Comparison of ENCODE assay signal across 8 cellular contexts in the genomic region with DNA sequence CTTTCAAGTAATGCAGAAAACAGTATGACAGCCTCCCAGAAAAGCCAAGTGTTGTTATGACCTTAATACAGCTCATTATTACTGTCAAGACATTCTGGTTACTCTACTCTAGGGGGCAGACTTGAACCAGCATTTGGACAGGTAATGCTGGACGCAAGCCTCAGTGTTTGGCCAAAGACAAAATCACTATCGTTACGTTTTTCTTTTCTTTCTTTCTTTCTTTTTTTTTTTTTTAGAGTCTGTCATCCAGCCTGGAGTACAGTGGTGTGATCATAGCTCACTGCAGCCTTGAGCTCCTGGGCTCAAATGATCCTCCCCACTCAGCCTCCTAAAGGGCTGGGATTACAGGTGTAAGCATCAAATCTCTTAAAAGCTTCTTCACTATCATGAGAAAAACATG. TPM values are rescaled to one million over a fixed set of nuclear protein-coding genes. Genes with fewer than 3 reads are reported as not detected.
DNase-seq lines count a peak whose midpoint lies in the region; ATAC-seq and TF ChIP-seq lines count a peak whose summit lies in the region.

No MANE protein-coding gene starts in this region.

- peak; percentile 64 for TF ChIP-seq CTCF in WTC11 (IDR thresholded peaks at IDR 0.05)

- no peak overlapping the region for H3K4me3 Mint-ChIP-seq in WTC11

- DNase-seq in DMS153 treated with DMSO at 0.1 percent for 48 hours (lab: John Stamatoyannopoulos, UW; ENCODE audit: unreplicated experiment) (peak; percentile 13), NCI-H2029 treated with DMSO at 0.1 percent for 48 hours (lab: John Stamatoyannopoulos, UW) (peak; percentile 34), WTC11 (ENCODE audit: low spot score) (no peak), Right ventricle myocardium superior (no peak), pulmonary artery endothelial cell (ENCODE audit: low read depth, low spot score) (peak; percentile 22), NCI-H446 treated with DMSO at 0.1 percent for 48 hours (lab: John Stamatoyannopoulos, UW) (no peak)

- peaks cover 7% of the 10 kb centered on the region for H3K27me3 Mint-ChIP-seq in WTC11 (ENCODE audit: low read depth)

- POLR2A ChIA-PET in WTC11 (lab: Charles Lee): interaction anchor here (0.6 to 0.7 kb wide), 2 partner anchors 113 to 127 kb away, joined by 3 to 4 read pairs; no protein-coding TSS in a partner anchor

- ATAC-seq in GM19023 (IDR thresholded peaks at IDR 0.05; ENCODE audit: unreplicated experiment): peak; percentile 78
- ATAC-seq in HG03064 (IDR thresholded peaks at IDR 0.05; ENCODE audit: low read depth, unreplicated experiment): peak; percentile 75
- ATAC-seq in WTC11: peak; percentile 98
- peak; percentile 92 for ATAC-seq in Right ventricle myocardium superior (ENCODE audit: poor library complexity)

- intact Hi-C loops in Right ventricle myocardium superior (cut with DNase I): loop anchor here (5.0 kb wide), 1 partner anchor 129 kb away; no protein-coding TSS in a partner anchor

- CTCF ChIA-PET in WTC11 (lab: Charles Lee): interaction anchor here (0.5 to 4.8 kb wide), 63 partner anchors 11 to 914 kb away, joined by 3 to 115 read pairs (median 4); partner anchors contain the start of genes LNP1, NIT2, TFG and TMEM45A

- H3K4me1 Mint-ChIP-seq in WTC11: peaks cover 7% of the 10 kb centered on the region

- peaks cover 45% of the 10 kb centered on the region for H3K9me3 Mint-ChIP-seq in WTC11

- no peak overlapping the region for H3K27ac Mint-ChIP-seq in WTC11

- peaks cover 34% of the 10 kb centered on the region for H3K36me3 Mint-ChIP-seq in WTC11

TF ChIP-seq in WTC11, 78 proteins besides CTCF, POLR2A, EP300 and RAD21:
- TF ChIP-seq ZNF396 (CRISPR knock-in tag; IDR thresholded peaks at IDR 0.05; ENCODE audit: borderline replicate concordance): no peak
- TF ChIP-seq USF1 (CRISPR knock-in tag; IDR thresholded peaks at IDR 0.05): no peak
- TF ChIP-seq AR (CRISPR knock-in tag; IDR thresholded peaks at IDR 0.05): no peak
- TF ChIP-seq ZBTB43 (CRISPR knock-in tag; IDR thresholded peaks at IDR 0.05): no peak
- TF ChIP-seq TCF7 (CRISPR knock-in tag; IDR thresholded peaks at IDR 0.05; ENCODE audit: low read depth): no peak
- no peak for TF ChIP-seq ZNF232 (CRISPR knock-in tag; IDR thresholded peaks at IDR 0.05)
- TF ChIP-seq NR3C1 (CRISPR knock-in tag; conservative IDR thresholded peaks at IDR 0.05; ENCODE audit: low read depth): no peak
- TF ChIP-seq FOXJ3 (CRISPR knock-in tag; IDR thresholded peaks at IDR 0.05; ENCODE audit: borderline replicate concordance): no peak
- no peak for TF ChIP-seq ATF2 (CRISPR knock-in tag; IDR thresholded peaks at IDR 0.05; ENCODE audit: borderline replicate concordance, low read depth)
- TF ChIP-seq JAZF1 (CRISPR knock-in tag; IDR thresholded peaks at IDR 0.05): no peak
- no peak for TF ChIP-seq TEAD1 (CRISPR knock-in tag; IDR thresholded peaks at IDR 0.05)
- TF ChIP-seq, protein P1, sequence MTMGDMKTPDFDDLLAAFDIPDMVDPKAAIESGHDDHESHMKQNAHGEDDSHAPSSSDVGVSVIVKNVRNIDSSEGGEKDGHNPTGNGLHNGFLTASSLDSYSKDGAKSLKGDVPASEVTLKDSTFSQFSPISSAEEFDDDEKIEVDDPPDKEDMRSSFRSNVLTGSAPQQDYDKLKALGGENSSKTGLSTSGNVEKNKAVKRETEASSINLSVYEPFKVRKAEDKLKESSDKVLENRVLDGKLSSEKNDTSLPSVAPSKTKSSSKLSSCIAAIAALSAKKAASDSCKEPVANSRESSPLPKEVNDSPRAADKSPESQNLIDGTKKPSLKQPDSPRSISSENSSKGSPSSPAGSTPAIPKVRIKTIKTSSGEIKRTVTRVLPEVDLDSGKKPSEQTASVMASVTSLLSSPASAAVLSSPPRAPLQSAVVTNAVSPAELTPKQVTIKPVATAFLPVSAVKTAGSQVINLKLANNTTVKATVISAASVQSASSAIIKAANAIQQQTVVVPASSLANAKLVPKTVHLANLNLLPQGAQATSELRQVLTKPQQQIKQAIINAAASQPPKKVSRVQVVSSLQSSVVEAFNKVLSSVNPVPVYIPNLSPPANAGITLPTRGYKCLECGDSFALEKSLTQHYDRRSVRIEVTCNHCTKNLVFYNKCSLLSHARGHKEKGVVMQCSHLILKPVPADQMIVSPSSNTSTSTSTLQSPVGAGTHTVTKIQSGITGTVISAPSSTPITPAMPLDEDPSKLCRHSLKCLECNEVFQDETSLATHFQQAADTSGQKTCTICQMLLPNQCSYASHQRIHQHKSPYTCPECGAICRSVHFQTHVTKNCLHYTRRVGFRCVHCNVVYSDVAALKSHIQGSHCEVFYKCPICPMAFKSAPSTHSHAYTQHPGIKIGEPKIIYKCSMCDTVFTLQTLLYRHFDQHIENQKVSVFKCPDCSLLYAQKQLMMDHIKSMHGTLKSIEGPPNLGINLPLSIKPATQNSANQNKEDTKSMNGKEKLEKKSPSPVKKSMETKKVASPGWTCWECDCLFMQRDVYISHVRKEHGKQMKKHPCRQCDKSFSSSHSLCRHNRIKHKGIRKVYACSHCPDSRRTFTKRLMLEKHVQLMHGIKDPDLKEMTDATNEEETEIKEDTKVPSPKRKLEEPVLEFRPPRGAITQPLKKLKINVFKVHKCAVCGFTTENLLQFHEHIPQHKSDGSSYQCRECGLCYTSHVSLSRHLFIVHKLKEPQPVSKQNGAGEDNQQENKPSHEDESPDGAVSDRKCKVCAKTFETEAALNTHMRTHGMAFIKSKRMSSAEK (CRISPR knock-in tag; IDR thresholded peaks at IDR 0.05; ENCODE audit: borderline replicate concordance): no peak
- no peak for TF ChIP-seq SP1 (CRISPR knock-in tag; conservative IDR thresholded peaks at IDR 0.05)
- TF ChIP-seq GABPB1 (CRISPR knock-in tag; IDR thresholded peaks at IDR 0.05): no peak
- TF ChIP-seq, protein P2, sequence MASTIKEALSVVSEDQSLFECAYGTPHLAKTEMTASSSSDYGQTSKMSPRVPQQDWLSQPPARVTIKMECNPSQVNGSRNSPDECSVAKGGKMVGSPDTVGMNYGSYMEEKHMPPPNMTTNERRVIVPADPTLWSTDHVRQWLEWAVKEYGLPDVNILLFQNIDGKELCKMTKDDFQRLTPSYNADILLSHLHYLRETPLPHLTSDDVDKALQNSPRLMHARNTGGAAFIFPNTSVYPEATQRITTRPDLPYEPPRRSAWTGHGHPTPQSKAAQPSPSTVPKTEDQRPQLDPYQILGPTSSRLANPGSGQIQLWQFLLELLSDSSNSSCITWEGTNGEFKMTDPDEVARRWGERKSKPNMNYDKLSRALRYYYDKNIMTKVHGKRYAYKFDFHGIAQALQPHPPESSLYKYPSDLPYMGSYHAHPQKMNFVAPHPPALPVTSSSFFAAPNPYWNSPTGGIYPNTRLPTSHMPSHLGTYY (CRISPR knock-in tag; IDR thresholded peaks at IDR 0.05): no peak

RNA-seq across cellular contexts. Expression of gene TMEM45A, which starts 29.4 kb away (rescaled TPM):
- total RNA-seq in WTC11 (2021): 6.6 to 16.0 TPM (median 15.1 TPM) in 3 replicates
- 3.6 TPM for total RNA-seq in Right ventricle myocardium superior
- total RNA-seq in pulmonary artery endothelial cell: 4.0 and 4.3 TPM in 2 replicates

Comparison
In these comparisons a context has a peak if more than half of its experiments do, and no peak if none do; other contexts are left out.
1. DNase-seq: peak in DMS153 treated with DMSO at 0.1 percent for 48 hours (single experiment), NCI-H2029 treated with DMSO at 0.1 percent for 48 hours (single experiment) and pulmonary artery endothelial cell (single experiment); none in WTC11 (single experiment), Right ventricle myocardium superior (single experiment) and NCI-H446 treated with DMSO at 0.1 percent for 48 hours (single experiment).
2. Peak in every context shown above with its lines, with median percentiles within 50 percentile points of each other: ATAC-seq.